Comparison of ENCODE assay signal across 34 cellular contexts in the genomic region with DNA sequence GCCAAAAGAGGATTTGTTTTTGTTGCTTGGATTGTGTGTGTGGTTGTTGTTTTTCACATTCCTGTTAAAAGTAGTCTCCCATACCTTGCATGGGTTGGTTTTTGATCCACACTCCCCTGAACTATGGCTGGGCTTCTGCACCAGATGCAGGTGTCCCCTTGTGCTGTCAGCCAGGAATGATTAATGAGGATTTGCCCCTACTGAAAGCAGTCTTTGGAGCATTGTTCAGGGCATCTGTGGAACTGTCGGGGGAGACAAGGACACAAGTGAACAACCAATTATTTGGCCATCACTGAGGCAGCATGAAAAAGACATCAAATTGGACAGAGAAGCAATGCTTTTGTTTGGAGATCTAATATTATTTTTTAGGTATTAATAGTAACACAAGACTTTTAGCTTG.
DNase-seq lines count a peak whose midpoint lies in the region; ATAC-seq and TF ChIP-seq lines count a peak whose summit lies in the region.
"Had no signal": no experiment of that assay in that cellular context is flagged by ENCODE, and none has a peak within 500 bp of the region (broad histone marks: within the 10 kb centered on the region; RNA-seq: fewer than 3 reads in every experiment).

No MANE protein-coding gene starts in this region.

- CTCF ChIA-PET in PC-3 (lab: Charles Lee), result no interaction called here

- no peaks in the 10 kb centered on the region for H3F3A ChIP-seq in PC-3 (ENCODE audit: low read length, unreplicated experiment)

- no peaks in the 10 kb centered on the region for H3K9me2 ChIP-seq in PC-3 (replicated peaks; ENCODE audit: low read length)

- TF ChIP-seq CTCF in vagina (IDR thresholded peaks at IDR 0.05) (no peak), PC-3 (conservative IDR thresholded peaks at IDR 0.05; ENCODE audit: low read depth, low read length) (no peak)

- H3K36me3 ChIP-seq in vagina, result no peaks in the 10 kb centered on the region
- no peaks in the 10 kb centered on the region for H3K36me3 ChIP-seq in PC-3 (ENCODE audit: low read depth, low read length)
- H3K36me3 ChIP-seq: breast epithelium, gastroesophageal sphincter, MG63, SJSA1, tibial artery had no signal

- no peak overlapping the region for H3K4me3 ChIP-seq in vagina
- no peak overlapping the region for H3K4me3 ChIP-seq in PC-3 (ENCODE audit: low read length)
- H3K4me3 ChIP-seq: breast epithelium, gastroesophageal sphincter, MG63, SJSA1, tibial artery had no signal

- no peaks in the 10 kb centered on the region for H3K36me3 Mint-ChIP-seq in activated naive CD8-positive, alpha-beta T cell treated with anti-CD3 and anti-CD28 coated beads for 36 hours
- H3K36me3 Mint-ChIP-seq: activated naive CD4-positive, alpha-beta T cell treated with anti-CD3 and anti-CD28 coated beads, Interleukin-2, amount 50 U/mL, for 72 hours; CD8-positive, alpha-beta T cell; T-cell; WTC11 had no signal

- POLR2A ChIA-PET in PC-3 (lab: Charles Lee; ENCODE audit: unreplicated experiment), result no interaction called here

- H3K9me3 ChIP-seq in vagina (no peaks in the 10 kb centered on the region), PC-3 (ENCODE audit: low read length) (no peaks in the 10 kb centered on the region)
- H3K9me3 ChIP-seq: breast epithelium, gastroesophageal sphincter, MG63, SJSA1, tibial artery had no signal

- no peak overlapping the region for H3K27ac Mint-ChIP-seq in activated naive CD8-positive, alpha-beta T cell treated with anti-CD3 and anti-CD28 coated beads for 36 hours
- H3K27ac Mint-ChIP-seq: activated CD4-positive, alpha-beta T cell treated with anti-CD3 and anti-CD28 coated beads, Interleukin-2, amount 10 ng/mL, durations not matched to agents 24 days and 14 days; activated naive CD4-positive, alpha-beta T cell treated with anti-CD3 and anti-CD28 coated beads, Interleukin-2, amount 50 U/mL, for 72 hours; B cell; CD8-positive, alpha-beta T cell; T-cell; WTC11 had no signal

- DNase-seq in Ammon's horn (ENCODE audit: low spot score) (peak; percentile 24), NCI-H128 (lab: John Stamatoyannopoulos, UW; ENCODE audit: unreplicated experiment) (peak; percentile 13), SK-N-DZ (ENCODE audit: low spot score) (peak; percentile 88), midbrain (lab: John Stamatoyannopoulos, UW) (peak; percentile 19), vagina (ENCODE audit: extremely low spot score in 2 of 2) (no peak), PC-3 (no peak), NCI-H1092 (lab: John Stamatoyannopoulos, UW) (no peak)
- no peak for DNase-seq in activated naive CD8-positive, alpha-beta T cell treated with anti-CD3 and anti-CD28 coated beads for 36 hours
- DNase-seq: activated CD4-positive, alpha-beta T cell treated with anti-CD3 and anti-CD28 coated beads, Interleukin-2, amount 10 ng/mL, durations not matched to agents 24 days and 14 days; activated CD8-positive, alpha-beta memory T cell treated with anti-CD3 and anti-CD28 coated beads for 24 hours; activated effector memory CD4-positive, alpha-beta T cell treated with Interleukin-2 at 50 U/mL for 16 hours; activated T-cell treated with anti-CD3 and anti-CD28 coated beads, Interleukin-2, amount 50 U/mL, for 1 hour; CD8-positive, alpha-beta T cell; HCEC 1CT; hypothalamus; left colon; mammary epithelial cell; MG63; NCI-H1436 treated with DMSO at 0.1 percent for 48 hours; NCI-H2171; NCI-H526 treated with DMSO at 0.1 percent for 48 hours; nephron progenitor cell; RPMI8226; stimulated activated CD4-positive, alpha-beta T cell treated with anti-CD3 and anti-CD28 coated beads, Interleukin-4, amount 100 ng/mL, for 1 hour; T-cell; tibial artery had no signal

- H3K4me1 Mint-ChIP-seq in activated naive CD8-positive, alpha-beta T cell treated with anti-CD3 and anti-CD28 coated beads for 36 hours, result no peaks in the 10 kb centered on the region
- H3K4me1 Mint-ChIP-seq: activated CD4-positive, alpha-beta T cell treated with anti-CD3 and anti-CD28 coated beads, Interleukin-2, amount 10 ng/mL, durations not matched to agents 24 days and 14 days; B cell; T-cell had no signal

- H3K9me3 Mint-ChIP-seq in activated naive CD8-positive, alpha-beta T cell treated with anti-CD3 and anti-CD28 coated beads for 36 hours, result peaks cover 2% of the 10 kb centered on the region
- H3K9me3 Mint-ChIP-seq: activated CD4-positive, alpha-beta T cell treated with anti-CD3 and anti-CD28 coated beads, Interleukin-2, amount 10 ng/mL, durations not matched to agents 24 days and 14 days; nephron progenitor cell; WTC11 had no signal

- no peaks in the 10 kb centered on the region for H3K27me3 ChIP-seq in vagina
- no peaks in the 10 kb centered on the region for H3K27me3 ChIP-seq in PC-3 (ENCODE audit: low read length)
- H3K27me3 ChIP-seq: breast epithelium, gastroesophageal sphincter, MG63, SJSA1, tibial artery had no signal

- ATAC-seq in PC-3, result no peak
- ATAC-seq: activated naive CD4-positive, alpha-beta T cell treated with anti-CD3 and anti-CD28 coated beads, Interleukin-2, amount 50 U/mL, for 72 hours; CD8-positive, alpha-beta T cell; gastroesophageal sphincter; left colon; sciatic nerve; T-cell; WTC11 had no signal

- H3K4me2 ChIP-seq in PC-3 (ENCODE audit: low read length), result no peak overlapping the region
- H3K4me2 ChIP-seq: KMS-11 had no signal

- no TSS peak for BruUV-seq in PC-3 (replicated peaks; lab: Mats Ljungman, UMichigan)

- no peak overlapping the region for H3K9ac ChIP-seq in PC-3 (ENCODE audit: low read length)
- H3K9ac ChIP-seq: KMS-11 had no signal

- H3K4me1 ChIP-seq in vagina, result no peaks in the 10 kb centered on the region
- no peaks in the 10 kb centered on the region for H3K4me1 ChIP-seq in PC-3 (ENCODE audit: insufficient read depth, low read length)
- H3K4me1 ChIP-seq: breast epithelium, gastroesophageal sphincter, SJSA1, tibial artery had no signal

- TF ChIP-seq POLR2A in vagina (IDR thresholded peaks at IDR 0.05), result no peak

- H3K4me3 Mint-ChIP-seq in activated naive CD8-positive, alpha-beta T cell treated with anti-CD3 and anti-CD28 coated beads for 36 hours, result no peak overlapping the region
- H3K4me3 Mint-ChIP-seq: activated CD4-positive, alpha-beta T cell treated with anti-CD3 and anti-CD28 coated beads, Interleukin-2, amount 10 ng/mL, durations not matched to agents 24 days and 14 days; B cell; CD8-positive, alpha-beta T cell; nephron progenitor cell; T-cell; WTC11 had no signal

- H2AFZ ChIP-seq in PC-3 (ENCODE audit: low read length), result no peak overlapping the region

- intact Hi-C loops in vagina (cut with DNase I) (no loop called here), PC-3 (cut with micrococcal nuclease) (no loop called here)

- H3K79me2 ChIP-seq in PC-3 (ENCODE audit: low read length), result no peaks in the 10 kb centered on the region

- H3K27ac ChIP-seq in vagina (no peak overlapping the region), PC-3 (ENCODE audit: low read length) (no peak overlapping the region)
- H3K27ac ChIP-seq: breast epithelium, gastroesophageal sphincter, KMS-11, SJSA1, tibial artery had no signal

- H3K27me3 Mint-ChIP-seq in activated naive CD8-positive, alpha-beta T cell treated with anti-CD3 and anti-CD28 coated beads for 36 hours, result no peaks in the 10 kb centered on the region
- H3K27me3 Mint-ChIP-seq: activated CD4-positive, alpha-beta T cell treated with anti-CD3 and anti-CD28 coated beads, Interleukin-2, amount 10 ng/mL, durations not matched to agents 24 days and 14 days; B cell; T-cell had no signal

- no peaks in the 10 kb centered on the region for H4K20me1 ChIP-seq in PC-3 (ENCODE audit: low read length)

Comparison
In these comparisons a context has a peak if more than half of its experiments do, and no peak if none do; other contexts are left out.
1. DNase-seq: peak in Ammon's horn (single experiment), NCI-H128 (single experiment), SK-N-DZ (single experiment) and midbrain (single experiment); none in vagina (0 of 2), PC-3 (single experiment), NCI-H1092 (single experiment) and activated naive CD8-positive, alpha-beta T cell treated with anti-CD3 and anti-CD28 coated beads for 36 hours (single experiment).